In genomic region chr5:62707539-62707938, GRCh38 we compare ENCODE assay signal across 14 cellular contexts.
DNase-seq lines count a peak whose midpoint lies in the region; FAIRE-seq and TF ChIP-seq lines count a peak whose summit lies in the region.
"Had no signal": no experiment of that assay in that cellular context is flagged by ENCODE, and none has a peak within 500 bp of the region (broad histone marks: within the 10 kb centered on the region; RNA-seq: fewer than 3 reads in every experiment).

No MANE protein-coding gene starts in this region.

- DNase-seq in SIG-M5 treated with dmso at 0.1 percent for 504 hours (lab: John Stamatoyannopoulos, UW; ENCODE audit: unreplicated experiment), result peak; percentile 29
- no peak for DNase-seq in SIG-M5 (lab: John Stamatoyannopoulos, UW)
- peak; percentile 91 for DNase-seq in MV-4-11 (lab: John Stamatoyannopoulos, UW)
- DNase-seq in OCI-M1 (lab: John Stamatoyannopoulos, UW), result peak; percentile 29
- no peak for DNase-seq in H54 (ENCODE audit: insufficient read length, low spot score)
- DNase-seq in DMS 273 (lab: John Stamatoyannopoulos, UW; ENCODE audit: unreplicated experiment), result no peak
- no peak for DNase-seq in NCI-H1436 (lab: John Stamatoyannopoulos, UW)
- DNase-seq: 8988T; CD4-positive, alpha-beta memory T cell; DMS79 treated with DMSO at 0.1 percent for 48 hours; GF-D8; H7; HFFc6 had no signal

- FAIRE-seq in H54 (lab: Jason Lieb, UNC), result no peak
- FAIRE-seq: HTR-8/SVneo had no signal

- no peak for TF ChIP-seq POLR2A in H54 (IDR thresholded peaks at IDR 0.05; ENCODE audit: low read depth, low read length)

Comparison
In these comparisons a context has a peak if more than half of its experiments do, and no peak if none do; other contexts are left out.
1. DNase-seq: peak in SIG-M5 treated with dmso at 0.1 percent for 504 hours (single experiment), MV-4-11 (single experiment) and OCI-M1 (single experiment); none in SIG-M5 (single experiment), H54 (single experiment), DMS 273 (single experiment) and NCI-H1436 (single experiment).